Comparison of ENCODE assay signal across 22 cellular contexts in the genomic region with DNA sequence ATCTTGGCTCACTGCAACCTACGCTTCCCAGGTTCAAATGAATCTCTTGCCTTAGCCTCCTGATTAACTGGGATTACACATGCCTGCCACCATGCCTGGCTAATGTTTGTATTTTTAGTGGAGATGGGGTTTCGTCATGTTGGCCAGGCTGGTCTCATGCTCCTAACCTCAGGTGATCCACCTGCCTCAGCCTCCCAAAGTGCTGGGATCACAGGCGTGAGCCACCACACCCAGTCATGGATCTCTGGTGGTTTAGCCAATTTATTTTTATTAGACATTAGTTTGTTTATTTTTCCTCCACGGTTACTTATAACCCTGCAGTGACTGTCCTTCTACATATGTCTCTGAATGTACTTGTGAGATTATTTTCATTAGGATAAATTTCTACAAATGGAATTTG. TPM values are rescaled to one million over a fixed set of nuclear protein-coding genes. Genes with fewer than 3 reads are reported as not detected.
DNase-seq lines count a peak whose midpoint lies in the region; TF ChIP-seq lines count a peak whose summit lies in the region.
"Had no signal": no experiment of that assay in that cellular context is flagged by ENCODE, and none has a peak within 500 bp of the region (broad histone marks: within the 10 kb centered on the region; RNA-seq: fewer than 3 reads in every experiment).

No MANE protein-coding gene starts in this region.

- H3K36me3 ChIP-seq in HEK293 (ENCODE audit: control insufficient read depth in 2 of 2, insufficient read depth in 1 of 2, low read length in 2 of 2) (no peaks in the 10 kb centered on the region), endodermal cell (ENCODE audit: control insufficient read depth, insufficient read depth, low read length) (no peaks in the 10 kb centered on the region)
- H3K36me3 ChIP-seq: BLaER1 had no signal

- H3K36me3 Mint-ChIP-seq in progenitor cell of endocrine pancreas (ENCODE audit: insufficient read depth) (peaks cover 2% of the 10 kb centered on the region), endodermal cell (ENCODE audit: low read depth) (peaks cover 6% of the 10 kb centered on the region)
- H3K36me3 Mint-ChIP-seq: CD14-positive monocyte; CD4-positive, CD25-positive, alpha-beta regulatory T cell had no signal

- H3K27me3 Mint-ChIP-seq in progenitor cell of endocrine pancreas (no peaks in the 10 kb centered on the region), endodermal cell (ENCODE audit: insufficient read depth) (no peaks in the 10 kb centered on the region)

- no peak overlapping the region for H3K4me3 ChIP-seq in HEK293 (ENCODE audit: low read depth, low read length)
- no peak overlapping the region for H3K4me3 ChIP-seq in endodermal cell (ENCODE audit: low read length)
- H3K4me3 ChIP-seq: BLaER1, GM12878 had no signal

- H3K9me3 ChIP-seq in HEK293 (ENCODE audit: control insufficient read depth, insufficient read depth, low read depth, low read length), result no peaks in the 10 kb centered on the region
- H3K9me3 ChIP-seq in endodermal cell (ENCODE audit: control insufficient read depth, low read length), result no peaks in the 10 kb centered on the region
- H3K9me3 ChIP-seq: BE2C, BLaER1 had no signal

- H3K4me1 Mint-ChIP-seq in progenitor cell of endocrine pancreas (ENCODE audit: low read depth) (peaks cover 55% of the 10 kb centered on the region), endodermal cell (peaks cover 57% of the 10 kb centered on the region)

- TF ChIP-seq CTCF in HEK293 (tag by site-specific recombination; IDR thresholded peaks at IDR 0.05), result no peak
- no peak for TF ChIP-seq CTCF in progenitor cell of endocrine pancreas (IDR thresholded peaks at IDR 0.05; ENCODE audit: unreplicated experiment)
- no peak for TF ChIP-seq CTCF in endodermal cell (conservative IDR thresholded peaks at IDR 0.05)

- H3K27ac ChIP-seq in HEK293 (ENCODE audit: extremely low read depth, low read depth, low read length) (no peak overlapping the region), endodermal cell (ENCODE audit: low read depth, low read length) (no peak overlapping the region)
- H3K27ac ChIP-seq: BLaER1 had no signal

- no peak overlapping the region for H3K4me3 Mint-ChIP-seq in progenitor cell of endocrine pancreas (ENCODE audit: low read depth)
- H3K4me3 Mint-ChIP-seq in endodermal cell, result no peak overlapping the region
- H3K4me3 Mint-ChIP-seq: CD14-positive monocyte; CD4-positive, alpha-beta memory T cell; CD4-positive, CD25-positive, alpha-beta regulatory T cell had no signal

- CTCF ChIA-PET in HEK293 (lab: Yijun Ruan, JAX), result no interaction called here

- POLR2A ChIA-PET in HEK293 (lab: Yijun Ruan, JAX), result no interaction called here

- no peaks in the 10 kb centered on the region for H3K9me3 Mint-ChIP-seq in progenitor cell of endocrine pancreas (ENCODE audit: low read depth)
- no peaks in the 10 kb centered on the region for H3K9me3 Mint-ChIP-seq in endodermal cell
- H3K9me3 Mint-ChIP-seq: CD14-positive monocyte; CD4-positive, alpha-beta memory T cell; CD4-positive, CD25-positive, alpha-beta regulatory T cell; CD8-positive, alpha-beta memory T cell had no signal

- peaks cover 32% of the 10 kb centered on the region for H3K4me1 ChIP-seq in HEK293 (ENCODE audit: control insufficient read depth, insufficient read depth, low read length)
- H3K4me1 ChIP-seq in endodermal cell (ENCODE audit: control insufficient read depth, insufficient read depth, low read length), result peaks cover 20% of the 10 kb centered on the region

- no peak overlapping the region for H3K9ac ChIP-seq in endodermal cell (ENCODE audit: extremely low read depth, low read length, poor library complexity, severe bottlenecking)
- H3K9ac ChIP-seq: BLaER1 had no signal

- DNase-seq in progenitor cell of endocrine pancreas (ENCODE audit: low spot score, unreplicated experiment) (no peak), HT-29 (ENCODE audit: low spot score) (no peak), endodermal cell (no peak), COR-L47 (lab: John Stamatoyannopoulos, UW) (no peak)
- DNase-seq: 8988T; ACHN; BE2C; C1 segment of cervical spinal cord; CD4-positive, alpha-beta memory T cell; CD4-positive, CD25-positive, alpha-beta regulatory T cell; CD8-positive, alpha-beta memory T cell; DMS 273 treated with DMSO at 0.1 percent for 48 hours; DMS153; DMS53; DMS79; DND-41; EL; GDM1 had no signal

- H3K27ac Mint-ChIP-seq in progenitor cell of endocrine pancreas, result peak overlapping the region; percentile 23
- H3K27ac Mint-ChIP-seq in endodermal cell, result no peak overlapping the region
- H3K27ac Mint-ChIP-seq: CD14-positive monocyte; CD4-positive, alpha-beta memory T cell; CD4-positive, CD25-positive, alpha-beta regulatory T cell; CD8-positive, alpha-beta memory T cell had no signal

- no peaks in the 10 kb centered on the region for H3K27me3 ChIP-seq in endodermal cell (ENCODE audit: control insufficient read depth, insufficient read depth, low read length, poor library complexity, severe bottlenecking)
- H3K27me3 ChIP-seq: BE2C had no signal

- 93 to 94% methylated on average over 3 of the region's 4 CpGs for WGBS in endodermal cell (ENCODE audit: insufficient coverage in 1 of 2, insufficient read length in 1 of 2), 2 experiments

TF ChIP-seq in HEK293, 187 proteins besides CTCF, POLR2A, EP300 and RAD21:
- TF ChIP-seq, protein P1, sequence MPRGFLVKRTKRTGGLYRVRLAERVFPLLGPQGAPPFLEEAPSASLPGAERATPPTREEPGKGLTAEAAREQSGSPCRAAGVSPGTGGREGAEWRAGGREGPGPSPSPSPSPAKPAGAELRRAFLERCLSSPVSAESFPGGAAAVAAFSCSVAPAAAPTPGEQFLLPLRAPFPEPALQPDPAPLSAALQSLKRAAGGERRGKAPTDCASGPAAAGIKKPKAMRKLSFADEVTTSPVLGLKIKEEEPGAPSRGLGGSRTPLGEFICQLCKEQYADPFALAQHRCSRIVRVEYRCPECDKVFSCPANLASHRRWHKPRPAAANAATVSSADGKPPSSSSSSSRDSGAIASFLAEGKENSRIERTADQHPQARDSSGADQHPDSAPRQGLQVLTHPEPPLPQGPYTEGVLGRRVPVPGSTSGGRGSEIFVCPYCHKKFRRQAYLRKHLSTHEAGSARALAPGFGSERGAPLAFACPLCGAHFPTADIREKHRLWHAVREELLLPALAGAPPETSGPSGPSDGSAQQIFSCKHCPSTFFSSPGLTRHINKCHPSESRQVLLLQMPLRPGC (tag by site-specific recombination; IDR thresholded peaks at IDR 0.05), result no peak
- TF ChIP-seq ZEB2 (tag by site-specific recombination; IDR thresholded peaks at IDR 0.05), result peak; percentile 52; the same call in 1 of the 2 replicates
- no peak for TF ChIP-seq ZNF701 (tag by site-specific recombination; IDR thresholded peaks at IDR 0.05)
- TF ChIP-seq ZNF707 (tag by site-specific recombination; IDR thresholded peaks at IDR 0.05), result no peak
- TF ChIP-seq ZBTB17 (tag by site-specific recombination; IDR thresholded peaks at IDR 0.05), result 0 out of 2 replicates have a peak, but pooled peaks have one; percentile 35
- TF ChIP-seq ZNF747 (tag by site-specific recombination; IDR thresholded peaks at IDR 0.05), result no peak
- TF ChIP-seq KLF1 (tag by site-specific recombination; IDR thresholded peaks at IDR 0.05), result peak; percentile 69; the same call in 1 of the 2 replicates
- no peak for TF ChIP-seq ZNF366 (tag by site-specific recombination; conservative IDR thresholded peaks at IDR 0.05)
- TF ChIP-seq SETDB1 (IDR thresholded peaks at IDR 0.05; ENCODE audit: insufficient read length, low read length), result no peak
- no peak for TF ChIP-seq ZSCAN5A (tag by site-specific recombination; IDR thresholded peaks at IDR 0.05)
- no peak for TF ChIP-seq ZBTB26 (tag by site-specific recombination; optimal IDR thresholded peaks at IDR 0.05)
TF ChIP-seq in HEK293: peak in this region for 3.

RNA-seq across cellular contexts. Expression of gene ITSN1, which starts 5.3 kb away (rescaled TPM):
- 112 and 116 TPM in 2 replicates for total RNA-seq in progenitor cell of endocrine pancreas
- total RNA-seq in HT-29 (2014; rRNA removed; shearing (Covaris generic)), result 12.4 and 19.6 TPM in 2 replicates
- total RNA-seq in endodermal cell, result 100 to 1,000 TPM in 1 of 2 donors, 10 to 100 TPM in 1; 89.6 to 104 TPM
- polyA plus RNA-seq in endodermal cell (2013, experiment 1 of 2), result 65.1 TPM
- polyA plus RNA-seq in endodermal cell (2013, experiment 2 of 2), result 69.4 TPM

RNA-seq across cellular contexts. Expression of gene CRYZL1, which starts 6.0 kb away (rescaled TPM):
- 39.9 and 42.8 TPM in 2 replicates for total RNA-seq in progenitor cell of endocrine pancreas
- total RNA-seq in HT-29 (2014; rRNA removed; shearing (Covaris generic)), result 3.4 and 8.1 TPM in 2 replicates
- total RNA-seq in endodermal cell, result 10 to 100 TPM; 33.8 to 51.0 TPM
- 71.7 TPM for polyA plus RNA-seq in endodermal cell (2013, experiment 1 of 2)
- 58.8 TPM for polyA plus RNA-seq in endodermal cell (2013, experiment 2 of 2)

RNA-seq across cellular contexts. Expression of gene DONSON, which starts 59.1 kb away (rescaled TPM):
- 21.9 and 23.1 TPM in 2 replicates for total RNA-seq in progenitor cell of endocrine pancreas
- total RNA-seq in HT-29 (2014; rRNA removed; shearing (Covaris generic)), result 19.4 and 21.7 TPM in 2 replicates
- 10 to 100 TPM; 26.2 to 41.9 TPM for total RNA-seq in endodermal cell
- 39.1 TPM for polyA plus RNA-seq in endodermal cell (2013, experiment 1 of 2)
- polyA plus RNA-seq in endodermal cell (2013, experiment 2 of 2), result 38.6 TPM
